14 cellular contexts compared by ENCODE assay signal in genomic region chr12:10385181-10385613, GRCh38. TPM values are rescaled to one million over a fixed set of nuclear protein-coding genes. Genes with fewer than 3 reads are reported as not detected.
DNase-seq lines count a peak whose midpoint lies in the region; ATAC-seq and TF ChIP-seq lines count a peak whose summit lies in the region.
"Had no signal": no experiment of that assay in that cellular context is flagged by ENCODE, and none has a peak within 500 bp of the region (broad histone marks: within the 10 kb centered on the region; RNA-seq: fewer than 3 reads in every experiment).

No MANE protein-coding gene starts in this region.

- H3K27me3 ChIP-seq in fibroblast of lung (ENCODE audit: control insufficient read depth, insufficient read depth, low read length) (no peaks in the 10 kb centered on the region), gastroesophageal sphincter (no peaks in the 10 kb centered on the region)
- H3K27me3 ChIP-seq: spleen had no signal

- ATAC-seq in gastroesophageal sphincter (no peak), HG02798 (IDR thresholded peaks at IDR 0.05; ENCODE audit: poor library complexity, unreplicated experiment) (no peak)

- no peak overlapping the region for H2AFZ ChIP-seq in fibroblast of lung (ENCODE audit: low read length)

- no peaks in the 10 kb centered on the region for H3K79me2 ChIP-seq in fibroblast of lung (ENCODE audit: control insufficient read depth, insufficient read depth, low read length)

- no peaks in the 10 kb centered on the region for H3K9me3 ChIP-seq in fibroblast of lung (ENCODE audit: control insufficient read depth, insufficient read depth, low read depth, low read length)
- H3K9me3 ChIP-seq in gastroesophageal sphincter, result peaks cover 0 to 3% (median 0%) of the 10 kb centered on the region in 3 donors

- no peaks in the 10 kb centered on the region for H4K20me1 ChIP-seq in fibroblast of lung (ENCODE audit: control insufficient read depth, extremely low read depth, insufficient read depth, low read length)

- no peak for TF ChIP-seq CTCF in fibroblast of lung (conservative IDR thresholded peaks at IDR 0.05 in 1 of 2, IDR thresholded peaks at IDR 0.05 in 1 of 2; ENCODE audit: low read depth in 1 of 2, low read length in 2 of 2)
- TF ChIP-seq CTCF in gastroesophageal sphincter (IDR thresholded peaks at IDR 0.05), result no peak

- no peak overlapping the region for H3K9ac ChIP-seq in fibroblast of lung (ENCODE audit: insufficient read depth, low read length)

- no peak overlapping the region for H3K4me3 ChIP-seq in fibroblast of lung (replicated peaks in 1 of 4; ENCODE audit: control extremely low read depth in 1 of 4, insufficient read depth in 1 of 4, low read depth in 3 of 4, low read length in 4 of 4)
- no peak overlapping the region for H3K4me3 ChIP-seq in gastroesophageal sphincter

- no peak overlapping the region for H3K27ac ChIP-seq in fibroblast of lung (ENCODE audit: insufficient read depth, low read length)
- H3K27ac ChIP-seq in gastroesophageal sphincter, result no peak overlapping the region

- WGBS in gastroesophageal sphincter (ENCODE audit: low coverage in 1 of 2), 2 donors, result 46 to 50% methylated on average over 2 of the region's 2 CpGs

- no peak for TF ChIP-seq POLR2A in gastroesophageal sphincter (IDR thresholded peaks at IDR 0.05)

- H3K4me1 ChIP-seq in fibroblast of lung (ENCODE audit: control insufficient read depth, extremely low read depth, insufficient read depth, low read length) (no peaks in the 10 kb centered on the region), gastroesophageal sphincter (no peaks in the 10 kb centered on the region)
- H3K4me1 ChIP-seq: spleen had no signal

- no peaks in the 10 kb centered on the region for H3K36me3 ChIP-seq in fibroblast of lung (ENCODE audit: control insufficient read depth, insufficient read depth, low read length)
- H3K36me3 ChIP-seq in gastroesophageal sphincter, result no peaks in the 10 kb centered on the region
- H3K36me3 ChIP-seq: spleen had no signal

- DNase-seq in EL (peak; percentile 80), RPMI7951 (ENCODE audit: low read depth) (peak; percentile 92), fibroblast of lung (ENCODE audit: low read depth in 2 of 2) (peak; percentile 89 to 93), renal cortical epithelial cell (ENCODE audit: low read depth) (peak; percentile 97), Ammon's horn (ENCODE audit: low spot score) (no peak)
- no peak for DNase-seq in stimulated activated naive CD4-positive, alpha-beta T cell (lab: John Stamatoyannopoulos, UW)
- DNase-seq: aorta, H7, NCI-H1092, spleen, T-helper 1 cell had no signal

- H3K4me2 ChIP-seq in fibroblast of lung (ENCODE audit: extremely low read depth, insufficient read depth, low read length), result no peak overlapping the region

- TF ChIP-seq EP300 in gastroesophageal sphincter (IDR thresholded peaks at IDR 0.05), result no peak

RNA-seq across cellular contexts. Expression of gene KLRK1, which starts 4.6 kb away (rescaled TPM):
- total RNA-seq in RPMI7951 (2014; rRNA removed; shearing (Covaris generic)), result not detected in 2 replicates
- total RNA-seq in fibroblast of lung (not detected in 2 replicates), renal cortical epithelial cell (not detected in 2 replicates), gastroesophageal sphincter (1 to 10 TPM in 2 of 4 donors, under 1 TPM in 2; 0.57 to 2.0 (median 0.97) TPM)
- polyA plus RNA-seq in fibroblast of lung, result not detected in 2 replicates
- not detected in 2 replicates for polyA plus RNA-seq in fibroblast of lung (2012)
- polyA minus RNA-seq in fibroblast of lung (ENCODE audit: low replicate concordance), result not detected in 2 replicates
- total RNA-seq: H7 had no signal

RNA-seq across cellular contexts. Expression of gene KLRC4, which starts 24.4 kb away (rescaled TPM):
- 0.78 TPM in 1 of 2 replicates, not detected in the other for total RNA-seq in RPMI7951 (2014; rRNA removed; shearing (Covaris generic))
- total RNA-seq in fibroblast of lung (not detected in 2 replicates), renal cortical epithelial cell (not detected in 2 replicates), gastroesophageal sphincter (1 to 10 TPM in 1 of 4 donors, not detected in 3; 2.3 TPM)
- polyA plus RNA-seq in fibroblast of lung, result not detected in 2 replicates
- not detected in 2 replicates for polyA plus RNA-seq in fibroblast of lung (2012)
- not detected in 2 replicates for polyA minus RNA-seq in fibroblast of lung (ENCODE audit: low replicate concordance)
- total RNA-seq: H7 had no signal

RNA-seq across cellular contexts. Expression of gene KLRC3, which starts 35.2 kb away (rescaled TPM):
- 3.8 and 4.6 TPM in 2 replicates for total RNA-seq in RPMI7951 (2014; rRNA removed; shearing (Covaris generic))
- total RNA-seq in fibroblast of lung, result not detected in 2 replicates
- polyA plus RNA-seq in fibroblast of lung, result not detected in 2 replicates
- polyA plus RNA-seq in fibroblast of lung (2012), result not detected in 2 replicates
- polyA minus RNA-seq in fibroblast of lung (ENCODE audit: low replicate concordance), result not detected in 2 replicates
- total RNA-seq in renal cortical epithelial cell, result not detected in 2 replicates
- total RNA-seq in gastroesophageal sphincter, result not detected
- total RNA-seq: aorta, H7, mucosa of gallbladder had no signal
- polyA plus RNA-seq: aorta had no signal

RNA-seq across cellular contexts. Expression of gene KLRC2, which starts 50.6 kb away (rescaled TPM):
- total RNA-seq in RPMI7951 (2014; rRNA removed; shearing (Covaris generic)), result 10.5 and 17.4 TPM in 2 replicates
- total RNA-seq in fibroblast of lung, result not detected in 2 replicates
- not detected in 2 replicates for polyA plus RNA-seq in fibroblast of lung
- not detected in 2 replicates for polyA plus RNA-seq in fibroblast of lung (2012)
- not detected in 2 replicates for polyA minus RNA-seq in fibroblast of lung (ENCODE audit: low replicate concordance)
- total RNA-seq in renal cortical epithelial cell, result 0.87 TPM in 1 of 2 replicates, not detected in the other
- total RNA-seq in gastroesophageal sphincter, result under 1 TPM in 1 of 4 donors, not detected in 3; 0.40 TPM
- total RNA-seq: H7 had no signal

Comparison
In these comparisons a context has a peak if more than half of its experiments do, and no peak if none do; other contexts are left out.
1. DNase-seq: peak in EL (single experiment), RPMI7951 (single experiment), fibroblast of lung (2 of 2) and renal cortical epithelial cell (single experiment); none in stimulated activated naive CD4-positive, alpha-beta T cell (0 of 6) and Ammon's horn (single experiment).